Comparison of ENCODE assay signal across 1 cellular context in genomic region chr7:27576360-27576944, GRCh38.
TF ChIP-seq lines count a peak whose summit lies in the region.

No MANE protein-coding gene starts in this region.

TF ChIP-seq in H1, 55 proteins besides CTCF, POLR2A, EP300 and RAD21 (continued from another document):
- TF ChIP-seq CHD7 (IDR thresholded peaks at IDR 0.05; ENCODE audit: insufficient replicate concordance, low read length), result no peak
- no peak for TF ChIP-seq SP1 (IDR thresholded peaks at IDR 0.05; ENCODE audit: low read depth, low read length)
- no peak for TF ChIP-seq SP4 (IDR thresholded peaks at IDR 0.05; ENCODE audit: low read length)
- TF ChIP-seq BCL11A (IDR thresholded peaks at IDR 0.05; ENCODE audit: low read depth in 2 of 2, low read length in 2 of 2), result no peak
- TF ChIP-seq CTBP2 (IDR thresholded peaks at IDR 0.05; ENCODE audit: borderline replicate concordance, insufficient read depth, insufficient read length, low read length), result no peak
- no peak for TF ChIP-seq PHF8 (conservative IDR thresholded peaks at IDR 0.05; ENCODE audit: low read depth, low read length)
- TF ChIP-seq NRF1 (IDR thresholded peaks at IDR 0.05; ENCODE audit: low read depth, low read length), result no peak
- TF ChIP-seq TEAD4 (IDR thresholded peaks at IDR 0.05; ENCODE audit: low read depth, low read length), result no peak
- no peak for TF ChIP-seq TCF12 (IDR thresholded peaks at IDR 0.05; ENCODE audit: low read depth, low read length)
- TF ChIP-seq USF2 (IDR thresholded peaks at IDR 0.05; ENCODE audit: low read length), result no peak
- no peak for TF ChIP-seq ZNF274 (IDR thresholded peaks at IDR 0.05; ENCODE audit: borderline replicate concordance, extremely low read depth, low read length)
- TF ChIP-seq E2F6 (IDR thresholded peaks at IDR 0.05), result no peak
- TF ChIP-seq CHD2 (IDR thresholded peaks at IDR 0.05; ENCODE audit: low read length), result no peak
- TF ChIP-seq ASH2L (IDR thresholded peaks at IDR 0.05; ENCODE audit: low read length), result no peak
- TF ChIP-seq POLR2AphosphoS5 (IDR thresholded peaks at IDR 0.05; ENCODE audit: low read depth, low read length), result no peak
- no peak for TF ChIP-seq CHD1 (IDR thresholded peaks at IDR 0.05; ENCODE audit: low read depth, low read length)
- TF ChIP-seq KDM5A (IDR thresholded peaks at IDR 0.05; ENCODE audit: low read length), result no peak
